In the genomic region with DNA sequence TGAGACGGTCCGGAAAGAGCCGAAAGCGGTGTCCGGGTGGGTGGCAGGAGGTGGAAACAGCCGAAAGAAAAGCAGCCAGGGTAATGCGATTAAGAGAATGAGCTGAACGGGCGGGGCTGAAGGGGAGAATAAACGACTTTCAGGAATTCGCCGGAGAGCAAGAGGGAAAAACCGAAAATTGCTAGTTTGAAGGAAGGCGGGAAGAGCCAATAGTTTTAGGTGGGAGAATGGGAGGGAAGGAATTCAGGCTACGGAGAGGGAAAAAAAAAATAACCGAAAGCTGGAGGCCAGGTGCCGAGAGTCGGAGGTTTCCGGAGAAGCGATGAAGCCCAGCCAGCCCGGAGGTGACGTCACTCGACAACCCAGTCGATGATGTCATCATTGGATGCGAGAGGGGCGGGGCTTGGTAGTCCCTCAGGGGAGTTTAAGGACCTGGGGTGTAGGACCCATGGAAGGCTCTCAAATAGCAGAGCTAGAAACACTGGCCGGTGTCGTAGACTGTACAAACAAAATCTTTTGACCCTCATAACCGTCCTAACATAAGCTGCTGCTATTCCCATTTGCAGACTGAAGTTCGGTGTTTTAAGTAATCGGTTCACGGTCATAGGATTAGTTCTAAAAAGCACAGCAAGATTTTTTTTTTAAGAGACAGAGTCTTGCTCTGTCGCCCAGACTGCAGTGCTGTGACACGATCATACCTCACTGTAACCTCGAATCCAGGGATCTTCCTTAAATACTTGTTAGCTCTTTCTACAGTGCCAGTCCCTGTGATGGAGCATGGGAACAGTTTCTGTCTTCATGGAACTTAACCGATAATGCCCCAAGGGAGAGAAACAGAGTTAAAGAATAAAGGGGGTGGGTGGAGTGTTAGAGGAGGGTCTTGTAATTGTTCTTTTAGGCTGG, we compare ENCODE assay signal across 1 cellular context.
TF ChIP-seq lines count a peak whose summit lies in the region.

Gene ZC3H4, minus strand, starts transcription at position 331 of the 903 bp plus-strand sequence. CDS start 1,192 bp downstream, outside the sequence.

TF ChIP-seq in HepG2, 621 proteins besides CTCF, POLR2A, EP300 and RAD21 (continued from another document and continues in another):
- TF ChIP-seq, protein P1, sequence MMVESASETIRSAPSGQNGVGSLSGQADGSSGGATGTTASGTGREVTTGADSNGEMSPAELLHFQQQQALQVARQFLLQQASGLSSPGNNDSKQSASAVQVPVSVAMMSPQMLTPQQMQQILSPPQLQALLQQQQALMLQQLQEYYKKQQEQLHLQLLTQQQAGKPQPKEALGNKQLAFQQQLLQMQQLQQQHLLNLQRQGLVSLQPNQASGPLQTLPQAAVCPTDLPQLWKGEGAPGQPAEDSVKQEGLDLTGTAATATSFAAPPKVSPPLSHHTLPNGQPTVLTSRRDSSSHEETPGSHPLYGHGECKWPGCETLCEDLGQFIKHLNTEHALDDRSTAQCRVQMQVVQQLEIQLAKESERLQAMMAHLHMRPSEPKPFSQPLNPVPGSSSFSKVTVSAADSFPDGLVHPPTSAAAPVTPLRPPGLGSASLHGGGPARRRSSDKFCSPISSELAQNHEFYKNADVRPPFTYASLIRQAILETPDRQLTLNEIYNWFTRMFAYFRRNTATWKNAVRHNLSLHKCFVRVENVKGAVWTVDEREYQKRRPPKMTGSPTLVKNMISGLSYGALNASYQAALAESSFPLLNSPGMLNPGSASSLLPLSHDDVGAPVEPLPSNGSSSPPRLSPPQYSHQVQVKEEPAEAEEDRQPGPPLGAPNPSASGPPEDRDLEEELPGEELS (CRISPR knock-in tag; IDR thresholded peaks at IDR 0.05), result peak; percentile 12; the same call in 1 of the 2 replicates
- no peak; the same call in 1 of the 2 replicates for TF ChIP-seq GMEB1 (CRISPR knock-in tag; IDR thresholded peaks at IDR 0.05; ENCODE audit: borderline replicate concordance)
- TF ChIP-seq EHMT2 (IDR thresholded peaks at IDR 0.05; ENCODE audit: borderline replicate concordance, low read depth, low read length), result no peak
- peak; percentile 40 for TF ChIP-seq ZNF878 (CRISPR knock-in tag; IDR thresholded peaks at IDR 0.05)
- TF ChIP-seq JDP2 (CRISPR knock-in tag; IDR thresholded peaks at IDR 0.05; ENCODE audit: borderline replicate concordance), result no peak
- TF ChIP-seq CEBPG (CRISPR knock-in tag; IDR thresholded peaks at IDR 0.05), result peak; percentile 72
- TF ChIP-seq SP2 (CRISPR knock-in tag; IDR thresholded peaks at IDR 0.05), result 0 out of 2 replicates have a peak, but pooled peaks have one; percentile 30
- no peak for TF ChIP-seq TERF1 (CRISPR knock-in tag; IDR thresholded peaks at IDR 0.05)
- TF ChIP-seq ZNF567 (CRISPR knock-in tag; IDR thresholded peaks at IDR 0.05; ENCODE audit: borderline replicate concordance), result no peak
- TF ChIP-seq, protein P2, sequence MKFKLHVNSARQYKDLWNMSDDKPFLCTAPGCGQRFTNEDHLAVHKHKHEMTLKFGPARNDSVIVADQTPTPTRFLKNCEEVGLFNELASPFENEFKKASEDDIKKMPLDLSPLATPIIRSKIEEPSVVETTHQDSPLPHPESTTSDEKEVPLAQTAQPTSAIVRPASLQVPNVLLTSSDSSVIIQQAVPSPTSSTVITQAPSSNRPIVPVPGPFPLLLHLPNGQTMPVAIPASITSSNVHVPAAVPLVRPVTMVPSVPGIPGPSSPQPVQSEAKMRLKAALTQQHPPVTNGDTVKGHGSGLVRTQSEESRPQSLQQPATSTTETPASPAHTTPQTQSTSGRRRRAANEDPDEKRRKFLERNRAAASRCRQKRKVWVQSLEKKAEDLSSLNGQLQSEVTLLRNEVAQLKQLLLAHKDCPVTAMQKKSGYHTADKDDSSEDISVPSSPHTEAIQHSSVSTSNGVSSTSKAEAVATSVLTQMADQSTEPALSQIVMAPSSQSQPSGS (CRISPR knock-in tag; IDR thresholded peaks at IDR 0.05), result peak; percentile 99
- TF ChIP-seq ZFP62 (CRISPR knock-in tag; IDR thresholded peaks at IDR 0.05), result no peak
- TF ChIP-seq GATAD2A (CRISPR knock-in tag; IDR thresholded peaks at IDR 0.05), result no peak; the same call in 1 of the 2 replicates
- TF ChIP-seq ATF1 (CRISPR knock-in tag; IDR thresholded peaks at IDR 0.05), result peak; percentile 93
- TF ChIP-seq PAX8 (CRISPR knock-in tag; IDR thresholded peaks at IDR 0.05; ENCODE audit: borderline replicate concordance), result no peak
- 0 out of 2 replicates have a peak, but pooled peaks have one; percentile 19 for TF ChIP-seq ZNF510 (CRISPR knock-in tag; IDR thresholded peaks at IDR 0.05; ENCODE audit: low read depth)
- peak; percentile 67; the same call in 1 of the 2 replicates for TF ChIP-seq JUND (CRISPR knock-in tag; IDR thresholded peaks at IDR 0.05)
- TF ChIP-seq ZBTB40 (IDR thresholded peaks at IDR 0.05), result no peak
- TF ChIP-seq ZBTB40 (CRISPR knock-in tag; IDR thresholded peaks at IDR 0.05), result no peak
- no peak for TF ChIP-seq SSRP1 (CRISPR knock-in tag; IDR thresholded peaks at IDR 0.05)
- 0 out of 2 replicates have a peak, but pooled peaks have one; percentile 61 for TF ChIP-seq ZSCAN30 (CRISPR knock-in tag; IDR thresholded peaks at IDR 0.05)
- TF ChIP-seq CREB1 (IDR thresholded peaks at IDR 0.05), result peak; percentile 100
- peak; percentile 95 for TF ChIP-seq CREB1 (CRISPR knock-in tag; IDR thresholded peaks at IDR 0.05)
- no peak for TF ChIP-seq ZSCAN21 (CRISPR knock-in tag; IDR thresholded peaks at IDR 0.05; ENCODE audit: borderline replicate concordance)
- TF ChIP-seq RFXAP (CRISPR knock-in tag; IDR thresholded peaks at IDR 0.05; ENCODE audit: borderline replicate concordance), result no peak
- no peak for TF ChIP-seq GPBP1L1 (CRISPR knock-in tag; IDR thresholded peaks at IDR 0.05)
- 0 out of 2 replicates have a peak, but pooled peaks have one; percentile 72 for TF ChIP-seq ZNF816 (CRISPR knock-in tag; IDR thresholded peaks at IDR 0.05; ENCODE audit: borderline replicate concordance)
- no peak for TF ChIP-seq SRSF9 (IDR thresholded peaks at IDR 0.05; ENCODE audit: borderline replicate concordance, insufficient read depth, low read depth, low read length, poor library complexity, severe bottlenecking)
- TF ChIP-seq NFKBIZ (CRISPR knock-in tag; IDR thresholded peaks at IDR 0.05), result no peak
- TF ChIP-seq E2F1 (CRISPR knock-in tag; IDR thresholded peaks at IDR 0.05), result no peak
- TF ChIP-seq, protein P3, sequence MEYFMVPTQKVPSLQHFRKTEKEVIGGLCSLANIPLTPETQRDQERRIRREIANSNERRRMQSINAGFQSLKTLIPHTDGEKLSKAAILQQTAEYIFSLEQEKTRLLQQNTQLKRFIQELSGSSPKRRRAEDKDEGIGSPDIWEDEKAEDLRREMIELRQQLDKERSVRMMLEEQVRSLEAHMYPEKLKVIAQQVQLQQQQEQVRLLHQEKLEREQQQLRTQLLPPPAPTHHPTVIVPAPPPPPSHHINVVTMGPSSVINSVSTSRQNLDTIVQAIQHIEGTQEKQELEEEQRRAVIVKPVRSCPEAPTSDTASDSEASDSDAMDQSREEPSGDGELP (IDR thresholded peaks at IDR 0.05; ENCODE audit: borderline replicate concordance, low read depth), result 0 out of 2 replicates have a peak, but pooled peaks have one; percentile 36
- peak; percentile 72; the same call in 1 of the 2 replicates for TF ChIP-seq ZNF775 (CRISPR knock-in tag; IDR thresholded peaks at IDR 0.05; ENCODE audit: borderline replicate concordance)
- no peak for TF ChIP-seq ZBTB1 (CRISPR knock-in tag; IDR thresholded peaks at IDR 0.05; ENCODE audit: borderline replicate concordance)
- TF ChIP-seq TBP (CRISPR knock-in tag; IDR thresholded peaks at IDR 0.05), result no peak
